Comparison of ENCODE assay signal across 16 cellular contexts in genomic region chr11:86440305-86440716, GRCh38.
A peak's percentile ranks its signal among the peaks of the same experiment; 100 is the strongest.
DNase-seq lines count a peak whose midpoint lies in the region; ATAC-seq and TF ChIP-seq lines count a peak whose summit lies in the region.
"Had no signal": no experiment of that assay in that cellular context is flagged by ENCODE, and none has a peak within 500 bp of the region (broad histone marks: within the 10 kb centered on the region; RNA-seq: fewer than 3 reads in every experiment).

No MANE protein-coding gene starts in this region.

- peak overlapping the region in 7 of 10 donors; percentile 21 to 75 (median 66) for H3K27ac ChIP-seq in heart right ventricle

- intact Hi-C loops in heart right ventricle (cut with DNase I) = loop anchor here in 1 of 10 donors (10.0 kb wide), 1 partner anchor 174 kb away; no protein-coding TSS in a partner anchor

- no peak overlapping the region for H3K4me3 Mint-ChIP-seq in activated T-helper 17 cell treated with anti-CD3 and anti-CD28 coated beads, Interleukin-2, amount 50 U/mL, for 72 hours
- H3K4me3 Mint-ChIP-seq: activated naive CD4-positive, alpha-beta T cell treated with anti-CD3 and anti-CD28 coated beads, Interleukin-2, amount 10 ng/mL, durations not matched to agents 7 days and 5 days; naive thymus-derived CD4-positive, alpha-beta T cell had no signal

- peaks cover 0 to 44% (median 0%) of the 10 kb centered on the region in 9 donors for H3K36me3 ChIP-seq in heart right ventricle

- CTCF ChIA-PET in AG04449 (lab: Yijun Ruan, JAX) = interaction anchor here (0.9 to 2.3 kb wide), 5 partner anchors 8 to 79 kb away, joined by 3 to 7 read pairs (median 4); no protein-coding TSS in a partner anchor

- H3K27me3 ChIP-seq in heart right ventricle = no peaks in the 10 kb centered on the region

- TF ChIP-seq CTCF in AG04449 (IDR thresholded peaks at IDR 0.05; ENCODE audit: insufficient read depth, low read length, missing control alignments) (no peak), heart right ventricle (IDR thresholded peaks at IDR 0.05) (no peak)

- ATAC-seq in activated T-helper 17 cell treated with anti-CD3 and anti-CD28 coated beads, Interleukin-2, amount 50 U/mL, for 72 hours (replicated peaks) = no peak
- ATAC-seq in heart right ventricle (peak; percentile 77 to 89 (median 87)), HG03354 (IDR thresholded peaks at IDR 0.05; ENCODE audit: poor library complexity, severe bottlenecking, unreplicated experiment) (no peak), HG02798 (IDR thresholded peaks at IDR 0.05; ENCODE audit: poor library complexity, unreplicated experiment) (no peak), HG03045 (IDR thresholded peaks at IDR 0.05; ENCODE audit: unreplicated experiment) (no peak)
- ATAC-seq: naive thymus-derived CD4-positive, alpha-beta T cell had no signal

- peaks cover 0 to 15% (median 0%) of the 10 kb centered on the region in 9 donors for H3K4me1 ChIP-seq in heart right ventricle

- H3K4me3 ChIP-seq in AG04449 (ENCODE audit: low read depth, low read length) = no peak overlapping the region
- H3K4me3 ChIP-seq in heart right ventricle = no peak overlapping the region

- H3K27ac Mint-ChIP-seq in activated T-helper 17 cell treated with anti-CD3 and anti-CD28 coated beads, Interleukin-2, amount 50 U/mL, for 72 hours = peak overlapping the region; percentile 14
- H3K27ac Mint-ChIP-seq: activated naive CD4-positive, alpha-beta T cell treated with anti-CD3 and anti-CD28 coated beads, Interleukin-2, amount 10 ng/mL, durations not matched to agents 7 days and 5 days; naive thymus-derived CD4-positive, alpha-beta T cell had no signal

- no peaks in the 10 kb centered on the region for H3K36me3 Mint-ChIP-seq in activated T-helper 17 cell treated with anti-CD3 and anti-CD28 coated beads, Interleukin-2, amount 50 U/mL, for 72 hours (ENCODE audit: low read depth)
- H3K36me3 Mint-ChIP-seq: activated naive CD4-positive, alpha-beta T cell treated with anti-CD3 and anti-CD28 coated beads, Interleukin-2, amount 10 ng/mL, durations not matched to agents 7 days and 5 days had no signal

- H3K27me3 Mint-ChIP-seq in activated T-helper 17 cell treated with anti-CD3 and anti-CD28 coated beads, Interleukin-2, amount 50 U/mL, for 72 hours = no peaks in the 10 kb centered on the region
- H3K27me3 Mint-ChIP-seq: activated naive CD4-positive, alpha-beta T cell treated with anti-CD3 and anti-CD28 coated beads, Interleukin-2, amount 10 ng/mL, durations not matched to agents 7 days and 5 days; naive thymus-derived CD4-positive, alpha-beta T cell had no signal

- no peaks in the 10 kb centered on the region for H3K9me3 ChIP-seq in heart right ventricle

- no peaks in the 10 kb centered on the region for H3K4me1 Mint-ChIP-seq in activated T-helper 17 cell treated with anti-CD3 and anti-CD28 coated beads, Interleukin-2, amount 50 U/mL, for 72 hours
- H3K4me1 Mint-ChIP-seq: activated naive CD4-positive, alpha-beta T cell treated with anti-CD3 and anti-CD28 coated beads, Interleukin-2, amount 10 ng/mL, durations not matched to agents 7 days and 5 days had no signal

- no peaks in the 10 kb centered on the region for H3K9me3 Mint-ChIP-seq in activated T-helper 17 cell treated with anti-CD3 and anti-CD28 coated beads, Interleukin-2, amount 50 U/mL, for 72 hours
- H3K9me3 Mint-ChIP-seq: activated naive CD4-positive, alpha-beta T cell treated with anti-CD3 and anti-CD28 coated beads, Interleukin-2, amount 10 ng/mL, durations not matched to agents 7 days and 5 days had no signal

- POLR2A ChIA-PET in AG04449 (lab: Yijun Ruan, JAX) = no interaction called here

- peak; percentile 37 for DNase-seq in AG04449 (ENCODE audit: low read depth, low spot score)
- DNase-seq in heart right ventricle = peak; percentile 39 to 40
- DNase-seq in renal cortical epithelial cell (ENCODE audit: low read depth) = peak; percentile 68
- no peak for DNase-seq in RPMI8226
- DNase-seq: activated CD4-positive, alpha-beta T cell treated with anti-CD3 and anti-CD28 coated beads for 1 hour; activated naive CD4-positive, alpha-beta T cell treated with anti-CD3 and anti-CD28 coated beads, Interleukin-2, amount 10 ng/mL, durations not matched to agents 7 days and 5 days; effector memory CD4-positive, alpha-beta T cell; naive thymus-derived CD4-positive, alpha-beta T cell; NCI-H1105; NCI-H524 treated with DMSO at 0.1 percent for 48 hours; stimulated activated CD4-positive, alpha-beta T cell treated with anti-CD3 and anti-CD28 coated beads, Interleukin-15, amount 100 ng/mL, for 24 hours; stimulated activated naive CD4-positive, alpha-beta T cell had no signal

- WGBS in heart right ventricle, 2 donors = 66 to 72% methylated on average over 3 of the region's 3 CpGs

Comparison
In these comparisons a context has a peak if more than half of its experiments do, and no peak if none do; other contexts are left out.
1. ATAC-seq: peak in heart right ventricle (8 of 8); none in activated T-helper 17 cell treated with anti-CD3 and anti-CD28 coated beads, Interleukin-2, amount 50 U/mL, for 72 hours (single experiment), HG03354 (single experiment), HG02798 (single experiment) and HG03045 (single experiment).